ENCODE assay signal across 10 cellular contexts in genomic region chr2:237626813-237627451, GRCh38. TPM values are rescaled to one million over a fixed set of nuclear protein-coding genes. Genes with fewer than 3 reads are reported as not detected.
A peak's percentile ranks its signal among the peaks of the same experiment; 100 is the strongest.
DNase-seq lines count a peak whose midpoint lies in the region; ATAC-seq and TF ChIP-seq lines count a peak whose summit lies in the region.
"Had no signal": no experiment of that assay in that cellular context is flagged by ENCODE, and none has a peak within 500 bp of the region (broad histone marks: within the 10 kb centered on the region; RNA-seq: fewer than 3 reads in every experiment).

No MANE protein-coding gene starts in this region.

- H3K4ac ChIP-seq in mesendoderm (ENCODE audit: low read depth, low read length) = peak overlapping the region; percentile 92

- peak; percentile 11 for ATAC-seq in upper lobe of right lung

- H3K56ac ChIP-seq in mesendoderm (ENCODE audit: low read length) = peak overlapping the region; percentile 85

- H3K79me1 ChIP-seq in mesendoderm (ENCODE audit: low read length) = peaks cover 12% of the 10 kb centered on the region

- peaks cover 20 to 25% of the 10 kb centered on the region in 2 donors for H3K27me3 ChIP-seq in duodenal mucosa (ENCODE audit: control insufficient read depth in 1 of 2, insufficient read depth in 2 of 2, low read length in 2 of 2)
- H3K27me3 ChIP-seq in mesendoderm (ENCODE audit: insufficient read depth, low read length, poor library complexity) = no peaks in the 10 kb centered on the region
- H3K27me3 ChIP-seq in upper lobe of right lung = no peaks in the 10 kb centered on the region

- H3K4me1 ChIP-seq in duodenal mucosa (ENCODE audit: control insufficient read depth in 1 of 2, insufficient read depth in 2 of 2, low read length in 2 of 2) (peaks cover 11 to 19% of the 10 kb centered on the region in 2 donors), mesendoderm (ENCODE audit: control insufficient read depth, low read depth, low read length) (peaks cover 6% of the 10 kb centered on the region), upper lobe of right lung (peaks cover 30% of the 10 kb centered on the region)

- no peak overlapping the region for H2BK5ac ChIP-seq in mesendoderm (ENCODE audit: low read length)

- H3K4me1 Mint-ChIP-seq in activated T-cell treated with anti-CD3 and anti-CD28 coated beads, Interleukin-2, amount 50 U/mL, for 24 hours (ENCODE audit: low read depth) = peaks cover 27% of the 10 kb centered on the region

- peak overlapping the region; percentile 63 for H3K4me2 ChIP-seq in mesendoderm (ENCODE audit: low read length)

- no peak overlapping the region for H2AK5ac ChIP-seq in mesendoderm (ENCODE audit: low read length)

- H3K4me3 Mint-ChIP-seq in activated T-cell treated with anti-CD3 and anti-CD28 coated beads, Interleukin-2, amount 50 U/mL, for 24 hours = peak overlapping the region; percentile 72

- H3K9me3 ChIP-seq in duodenal mucosa (ENCODE audit: control insufficient read depth in 1 of 2, low read length in 2 of 2) (no peaks in the 10 kb centered on the region), upper lobe of right lung (no peaks in the 10 kb centered on the region)

- no peak overlapping the region for H3K9ac ChIP-seq in duodenal mucosa (ENCODE audit: low read depth in 1 of 2, low read length in 2 of 2)
- H3K9ac ChIP-seq in mesendoderm (ENCODE audit: low read length) = peak overlapping the region; percentile 73

- H4K8ac ChIP-seq in mesendoderm (ENCODE audit: low read depth, low read length) = peak overlapping the region; percentile 68

- WGBS in mesendoderm (ENCODE audit: extremely low coverage, insufficient coverage, low lambda C conversion rate) = no CpG with 5 or more reads among the region's 55 CpGs

- H3K36me3 ChIP-seq in duodenal mucosa (ENCODE audit: control insufficient read depth in 1 of 2, insufficient read depth in 2 of 2, low read length in 2 of 2) = no peaks in the 10 kb centered on the region
- H3K36me3 ChIP-seq in mesendoderm (ENCODE audit: control insufficient read depth, insufficient read depth, low read length) = no peaks in the 10 kb centered on the region
- H3K36me3 ChIP-seq in upper lobe of right lung = no peaks in the 10 kb centered on the region

- no peak overlapping the region for H3K27ac Mint-ChIP-seq in activated T-cell treated with anti-CD3 and anti-CD28 coated beads, Interleukin-2, amount 50 U/mL, for 24 hours

- H3K79me2 ChIP-seq in mesendoderm (ENCODE audit: control insufficient read depth, insufficient read depth, low read length) = peaks cover 18% of the 10 kb centered on the region

- intact Hi-C loops in upper lobe of right lung (cut with DNase I) = no loop called here

- H3K23ac ChIP-seq in mesendoderm (ENCODE audit: low read length) = no peak overlapping the region

- peaks cover 52% of the 10 kb centered on the region for H3K27me3 Mint-ChIP-seq in activated T-cell treated with anti-CD3 and anti-CD28 coated beads, Interleukin-2, amount 50 U/mL, for 24 hours

- H3K27ac ChIP-seq in duodenal mucosa (ENCODE audit: low read depth, low read length) (no peak overlapping the region), mesendoderm (ENCODE audit: low read depth, low read length) (no peak overlapping the region), upper lobe of right lung (peak overlapping the region; percentile 51)

- H2BK15ac ChIP-seq in mesendoderm (replicated peaks; ENCODE audit: low read depth) = no peak overlapping the region

- H2BK120ac ChIP-seq in mesendoderm (ENCODE audit: low read depth, low read length) = peak overlapping the region; percentile 79

- no peak for TF ChIP-seq CTCF in upper lobe of right lung (IDR thresholded peaks at IDR 0.05)

- peak overlapping the region; percentile 93 for H3K18ac ChIP-seq in mesendoderm (ENCODE audit: low read length)

- DNase-seq in activated T-cell treated with anti-CD3 and anti-CD28 coated beads, Interleukin-2, amount 50 U/mL, for 24 hours = peak; percentile 36
- DNase-seq in activated T-cell treated with anti-CD3 and anti-CD28 coated beads, Interleukin-2, amount 50 U/mL, for 48 hours = no peak
- DNase-seq in mesendoderm = peak; percentile 37
- DNase-seq in upper lobe of right lung = peak; percentile 64
- DNase-seq in germinal center (ENCODE audit: low spot score) = no peak
- no peak for DNase-seq in NCI-H1694 treated with DMSO at 0.1 percent for 48 hours (lab: John Stamatoyannopoulos, UW)
- no peak for DNase-seq in DMS79 treated with DMSO at 0.1 percent for 48 hours (lab: John Stamatoyannopoulos, UW)
- DNase-seq: DND-41, occipital lobe had no signal

- H3K9me3 Mint-ChIP-seq in activated T-cell treated with anti-CD3 and anti-CD28 coated beads, Interleukin-2, amount 50 U/mL, for 24 hours = no peaks in the 10 kb centered on the region

- H4K5ac ChIP-seq in mesendoderm (ENCODE audit: low read length) = no peak overlapping the region

- no peaks in the 10 kb centered on the region for H3K36me3 Mint-ChIP-seq in activated T-cell treated with anti-CD3 and anti-CD28 coated beads, Interleukin-2, amount 50 U/mL, for 24 hours (ENCODE audit: low read depth)

- H3K4me3 ChIP-seq in duodenal mucosa (ENCODE audit: low read depth in 1 of 2, low read length in 2 of 2) (peak overlapping the region; percentile 11 to 28), mesendoderm (ENCODE audit: low read length) (peak overlapping the region; percentile 11), upper lobe of right lung (peak overlapping the region; percentile 60)

RNA-seq across cellular contexts. Expression of gene LRRFIP1, which starts 0.5 kb away (rescaled TPM):
- 86.5 TPM for polyA plus RNA-seq in mesendoderm (2013, experiment 1 of 2)
- polyA plus RNA-seq in mesendoderm (2013, experiment 2 of 2) = 91.0 TPM
- total RNA-seq in upper lobe of right lung = 178 TPM

RNA-seq across cellular contexts. Expression of gene RAB17, which starts 36.4 kb away (rescaled TPM):
- polyA plus RNA-seq in mesendoderm (2013, experiment 1 of 2) = 111 TPM
- 108 TPM for polyA plus RNA-seq in mesendoderm (2013, experiment 2 of 2)
- 50.9 TPM for total RNA-seq in upper lobe of right lung

Comparison
In these comparisons a context has a peak if more than half of its experiments do, and no peak if none do; other contexts are left out.
1. DNase-seq: peak in activated T-cell treated with anti-CD3 and anti-CD28 coated beads, Interleukin-2, amount 50 U/mL, for 24 hours (single experiment), mesendoderm (single experiment) and upper lobe of right lung (single experiment); none in activated T-cell treated with anti-CD3 and anti-CD28 coated beads, Interleukin-2, amount 50 U/mL, for 48 hours (0 of 2), germinal center (single experiment), NCI-H1694 treated with DMSO at 0.1 percent for 48 hours (single experiment) and DMS79 treated with DMSO at 0.1 percent for 48 hours (single experiment).
2. Peak in every context shown above with its lines, with median percentiles within 50 percentile points of each other: H3K4me3 ChIP-seq.